In genomic region chr3:13895155-13896105, GRCh38 we compare ENCODE assay signal across 1 cellular context.
TF ChIP-seq lines count a peak whose summit lies in the region.

No MANE protein-coding gene starts in this region.

TF ChIP-seq in HepG2, 621 proteins besides CTCF, POLR2A, EP300 and RAD21 (continued from another document and continues in another):
- TF ChIP-seq NR0B2 (CRISPR knock-in tag; IDR thresholded peaks at IDR 0.05) = no peak
- TF ChIP-seq SP5 (CRISPR knock-in tag; IDR thresholded peaks at IDR 0.05; ENCODE audit: borderline replicate concordance, low read depth) = 0 out of 2 replicates have a peak, but pooled peaks have one; percentile 8
- TF ChIP-seq ZBTB10 (CRISPR knock-in tag; IDR thresholded peaks at IDR 0.05; ENCODE audit: borderline replicate concordance) = no peak
- TF ChIP-seq MAZ (IDR thresholded peaks at IDR 0.05; ENCODE audit: borderline replicate concordance, low read depth, low read length) = no peak
- 0 out of 2 replicates have a peak, but pooled peaks have one; percentile 23 for TF ChIP-seq MAZ (CRISPR knock-in tag; IDR thresholded peaks at IDR 0.05; ENCODE audit: low read depth)
- 0 out of 2 replicates have a peak, but pooled peaks have one; percentile 23 for TF ChIP-seq HOMEZ (CRISPR knock-in tag; IDR thresholded peaks at IDR 0.05; ENCODE audit: low read depth)
- TF ChIP-seq THYN1 (CRISPR knock-in tag; IDR thresholded peaks at IDR 0.05; ENCODE audit: borderline replicate concordance, low read depth) = no peak
- TF ChIP-seq YEATS2 (CRISPR knock-in tag; IDR thresholded peaks at IDR 0.05; ENCODE audit: borderline replicate concordance) = peak; percentile 71; the same call in 1 of the 2 replicates
- no peak for TF ChIP-seq ATM (IDR thresholded peaks at IDR 0.05; ENCODE audit: borderline replicate concordance)
- 0 out of 2 replicates have a peak, but pooled peaks have one; percentile 30 for TF ChIP-seq ZNF768 (CRISPR knock-in tag; IDR thresholded peaks at IDR 0.05)
- no peak for TF ChIP-seq NFE2L2 (IDR thresholded peaks at IDR 0.05; ENCODE audit: low read length)
- TF ChIP-seq MEF2D (CRISPR knock-in tag; IDR thresholded peaks at IDR 0.05) = no peak
- TF ChIP-seq ZNF766 (CRISPR knock-in tag; IDR thresholded peaks at IDR 0.05; ENCODE audit: borderline replicate concordance) = no peak
- no peak for TF ChIP-seq ZFP36L2 (CRISPR knock-in tag; IDR thresholded peaks at IDR 0.05)
- no peak for TF ChIP-seq DR1 (CRISPR knock-in tag; IDR thresholded peaks at IDR 0.05)
- no peak for TF ChIP-seq XBP1 (CRISPR knock-in tag; IDR thresholded peaks at IDR 0.05)
- TF ChIP-seq ZFY (CRISPR knock-in tag; IDR thresholded peaks at IDR 0.05) = no peak
- no peak for TF ChIP-seq YY1 (IDR thresholded peaks at IDR 0.05; ENCODE audit: insufficient read depth, insufficient replicate concordance, low read depth, low read length)
- TF ChIP-seq SP1 (IDR thresholded peaks at IDR 0.05) = no peak
- TF ChIP-seq SP1 (CRISPR knock-in tag; IDR thresholded peaks at IDR 0.05) = no peak
- no peak for TF ChIP-seq DNMT1 (CRISPR knock-in tag; IDR thresholded peaks at IDR 0.05)
- TF ChIP-seq HMGA1 (CRISPR knock-in tag; conservative IDR thresholded peaks at IDR 0.05) = no peak
- peak; percentile 31; the same call in 1 of the 2 replicates for TF ChIP-seq YEATS4 (CRISPR knock-in tag; IDR thresholded peaks at IDR 0.05; ENCODE audit: borderline replicate concordance)
- TF ChIP-seq CENPBD1 (CRISPR knock-in tag; IDR thresholded peaks at IDR 0.05; ENCODE audit: borderline replicate concordance, low read depth) = no peak
- TF ChIP-seq HOXA9 (CRISPR knock-in tag; IDR thresholded peaks at IDR 0.05; ENCODE audit: borderline replicate concordance) = no peak
- peak; percentile 38; the same call in 1 of the 2 replicates for TF ChIP-seq ZNF274 (CRISPR knock-in tag; IDR thresholded peaks at IDR 0.05)
- TF ChIP-seq PITX1 (CRISPR knock-in tag; IDR thresholded peaks at IDR 0.05) = no peak
- TF ChIP-seq NRL (CRISPR knock-in tag; IDR thresholded peaks at IDR 0.05; ENCODE audit: borderline replicate concordance) = no peak
- TF ChIP-seq FIP1L1 (IDR thresholded peaks at IDR 0.05; ENCODE audit: borderline replicate concordance, insufficient read depth, low read depth, low read length) = no peak
- no peak for TF ChIP-seq SIX1 (CRISPR knock-in tag; IDR thresholded peaks at IDR 0.05; ENCODE audit: borderline replicate concordance)
- TF ChIP-seq FUBP1 (CRISPR knock-in tag; IDR thresholded peaks at IDR 0.05; ENCODE audit: borderline replicate concordance) = no peak
- no peak for TF ChIP-seq ZNF556 (CRISPR knock-in tag; IDR thresholded peaks at IDR 0.05; ENCODE audit: borderline replicate concordance)
- TF ChIP-seq CCDC6 (CRISPR knock-in tag; IDR thresholded peaks at IDR 0.05) = no peak
- no peak for TF ChIP-seq HMG20B (CRISPR knock-in tag; conservative IDR thresholded peaks at IDR 0.05)
- TF ChIP-seq TFDP2 (CRISPR knock-in tag; IDR thresholded peaks at IDR 0.05) = 0 out of 2 replicates have a peak, but pooled peaks have one; percentile 24
- no peak for TF ChIP-seq EHMT2 (IDR thresholded peaks at IDR 0.05; ENCODE audit: borderline replicate concordance, low read depth, low read length)
- TF ChIP-seq ZNF672 (CRISPR knock-in tag; IDR thresholded peaks at IDR 0.05) = no peak
- no peak for TF ChIP-seq THAP7 (CRISPR knock-in tag; IDR thresholded peaks at IDR 0.05)
- no peak for TF ChIP-seq ZNF589 (CRISPR knock-in tag; conservative IDR thresholded peaks at IDR 0.05)
- peak; percentile 67; the same call in 1 of the 2 replicates for TF ChIP-seq ZNF441 (CRISPR knock-in tag; IDR thresholded peaks at IDR 0.05; ENCODE audit: borderline replicate concordance)
- no peak for TF ChIP-seq GFI1 (CRISPR knock-in tag; IDR thresholded peaks at IDR 0.05; ENCODE audit: borderline replicate concordance)
- TF ChIP-seq NR2C2 (CRISPR knock-in tag; IDR thresholded peaks at IDR 0.05; ENCODE audit: borderline replicate concordance) = no peak
- no peak for TF ChIP-seq ZNF552 (CRISPR knock-in tag; IDR thresholded peaks at IDR 0.05; ENCODE audit: borderline replicate concordance)
- TF ChIP-seq BATF2 (CRISPR knock-in tag; IDR thresholded peaks at IDR 0.05) = no peak
- TF ChIP-seq PLSCR1 (CRISPR knock-in tag; IDR thresholded peaks at IDR 0.05; ENCODE audit: borderline replicate concordance) = no peak
- no peak for TF ChIP-seq KIAA2018 (CRISPR knock-in tag; IDR thresholded peaks at IDR 0.05; ENCODE audit: borderline replicate concordance)
- TF ChIP-seq HNRNPH1 (optimal IDR thresholded peaks at IDR 0.05; ENCODE audit: low read depth, low read length) = no peak
- no peak for TF ChIP-seq ZIK1 (CRISPR knock-in tag; IDR thresholded peaks at IDR 0.05; ENCODE audit: borderline replicate concordance, low read depth)
